Comparison of ENCODE assay signal across 8 cellular contexts in genomic region chr5:79990598-79991507, GRCh38. TPM values are rescaled to one million over a fixed set of nuclear protein-coding genes. Genes with fewer than 3 reads are reported as not detected.
DNase-seq lines count a peak whose midpoint lies in the region; TF ChIP-seq lines count a peak whose summit lies in the region.

Gene MTX3, minus strand, starts transcription at chr5:79991262. Its CDS starts 24 bp downstream, at chr5:79991238.

- peak within 1 kb of the TSS; percentile 91 for H3K27ac Mint-ChIP-seq in neural crest cell (ENCODE audit: unreplicated experiment)

- DNase-seq in DMS79 treated with DMSO at 0.1 percent for 48 hours (lab: John Stamatoyannopoulos, UW) (peak; percentile 76), GM23248 (peak; percentile 93), MG63 (peak; percentile 89), SIG-M5 (lab: John Stamatoyannopoulos, UW) (peak; percentile 46), activated gamma-delta T cell treated with Interleukin-2 at 50 U/mL for 16 hours (peak; percentile 84), foreskin fibroblast (peak; percentile 70 to 91), neural crest cell (ENCODE audit: low read depth, low spot score) (peak; percentile 78), stomach (peak; percentile 79)

- H3K9me3 ChIP-seq in GM23248 (ENCODE audit: low read depth): no peaks in the 10 kb centered on the region
- no peaks in the 10 kb centered on the region for H3K9me3 ChIP-seq in MG63
- H3K9me3 ChIP-seq in stomach: no peaks in the 10 kb centered on the region

- peak within 1 kb of the TSS; percentile 93 for H3K9ac ChIP-seq in GM23248

- H3K4me3 ChIP-seq in GM23248 (peak within 1 kb of the TSS; percentile 94), MG63 (peak within 1 kb of the TSS; percentile 80), foreskin fibroblast (ENCODE audit: low read depth in 1 of 2, low read length in 2 of 2) (peak within 1 kb of the TSS; percentile 74 to 75), stomach (peak within 1 kb of the TSS; percentile 76 to 99 (median 95))

- no peak for TF ChIP-seq EP300 in stomach (IDR thresholded peaks at IDR 0.05)

- H3K4me1 ChIP-seq in GM23248 (ENCODE audit: insufficient read depth): peaks cover 41% of the 10 kb centered on the region
- H3K4me1 ChIP-seq in stomach: peaks cover 5 to 24% (median 17%) of the 10 kb centered on the region in 4 donors

- H3K36me3 ChIP-seq in GM23248 (ENCODE audit: low read depth) (peaks cover 20% of the 10 kb centered on the region), MG63 (peaks cover 31% of the 10 kb centered on the region), stomach (peaks cover 5 to 35% (median 30%) of the 10 kb centered on the region in 4 donors)

- peaks cover 25% of the 10 kb centered on the region for H3F3A ChIP-seq in GM23248 (ENCODE audit: insufficient read depth)

- H3K79me2 ChIP-seq in GM23248 (ENCODE audit: insufficient read depth): peaks cover 18% of the 10 kb centered on the region

- TF ChIP-seq CTCF in foreskin fibroblast (IDR thresholded peaks at IDR 0.05; ENCODE audit: low read depth, low read length): no peak
- TF ChIP-seq CTCF in neural crest cell (conservative IDR thresholded peaks at IDR 0.05): no peak
- TF ChIP-seq CTCF in stomach (IDR thresholded peaks at IDR 0.05): no peak

- H3K9me3 Mint-ChIP-seq in neural crest cell: no peaks in the 10 kb centered on the region

- 1% methylated on average over 39 to 48 of the region's 50 CpGs for WGBS in GM23248 (ENCODE audit: low coverage in 1 of 2, low lambda C conversion rate in 2 of 2, missing lambda C conversion rate in 2 of 2), 2 experiments
- 1 to 3% (median 1%) methylated on average over 19 to 50 of the region's 50 CpGs for WGBS in stomach, 5 donors

- H3K27me3 ChIP-seq in GM23248 (replicated peaks; ENCODE audit: insufficient read depth) (no peaks in the 10 kb centered on the region), MG63 (no peaks in the 10 kb centered on the region), stomach (no peaks in the 10 kb centered on the region)

- no peaks in the 10 kb centered on the region for H4K20me1 ChIP-seq in GM23248 (ENCODE audit: insufficient read depth)

- H3K27me3 Mint-ChIP-seq in neural crest cell (ENCODE audit: low read depth): no peaks in the 10 kb centered on the region

- H3K36me3 Mint-ChIP-seq in neural crest cell (ENCODE audit: low read depth): peaks cover 4% of the 10 kb centered on the region

- no peaks in the 10 kb centered on the region for H3K9me2 ChIP-seq in GM23248 (ENCODE audit: insufficient read depth)

- no peak for TF ChIP-seq POLR2A in stomach (IDR thresholded peaks at IDR 0.05)

- H3K4me2 ChIP-seq in GM23248 (ENCODE audit: unreplicated experiment): peak within 1 kb of the TSS; percentile 99

- peaks cover 28% of the 10 kb centered on the region for H3K4me1 Mint-ChIP-seq in neural crest cell

- H3K27ac ChIP-seq in GM23248: peak within 1 kb of the TSS; percentile 88
- H3K27ac ChIP-seq in stomach: peak within 1 kb of the TSS; percentile 74 to 87 (median 84)

- peak within 1 kb of the TSS; percentile 94 for H3K4me3 Mint-ChIP-seq in neural crest cell

- peak within 1 kb of the TSS; percentile 95 for H2AFZ ChIP-seq in GM23248

- in situ Hi-C loops in GM23248 (cut with MboI): no loop called here

- intact Hi-C loops in stomach (cut with DNase I; ENCODE audit: low total_unique reads): no loop called here

RNA-seq across cellular contexts. Expression of gene MTX3, which starts in this region (rescaled TPM):
- total RNA-seq in GM23248 (2014; rRNA removed; shearing (Covaris generic)): 18.4 and 24.2 TPM in 2 replicates
- polyA plus RNA-seq in GM23248 (2016; fragmentation: Nextera tagmentation; extraction: Ambion mirVana) (6.9 and 7.0 TPM in 2 replicates), stomach (1 to 10 TPM; 4.7 to 5.0 (median 4.9) TPM)
- total RNA-seq in MG63 (2014; rRNA removed; shearing (Covaris generic); ENCODE audit: low replicate concordance): 3.4 and 7.1 TPM in 2 replicates
- total RNA-seq in neural crest cell (26.4 and 27.9 TPM in 2 replicates), stomach (10 to 100 TPM in 3 of 5 donors, 1 to 10 TPM in 1, under 1 TPM in 1; 0.58 to 26.8 (median 11.2) TPM)

Comparison
In these comparisons a context has a peak if more than half of its experiments do, and no peak if none do; other contexts are left out.
1. Peak in every context shown above with its lines: DNase-seq, H3K4me3 ChIP-seq and H3K27ac ChIP-seq.